ENCODE assay signal across 23 cellular contexts in genomic region chr3:185534511-185534910, GRCh38. TPM values are rescaled to one million over a fixed set of nuclear protein-coding genes. Genes with fewer than 3 reads are reported as not detected.
A peak's percentile ranks its signal among the peaks of the same experiment; 100 is the strongest.
DNase-seq lines count a peak whose midpoint lies in the region; ATAC-seq and TF ChIP-seq lines count a peak whose summit lies in the region.
"Had no signal": no experiment of that assay in that cellular context is flagged by ENCODE, and none has a peak within 500 bp of the region (broad histone marks: within the 10 kb centered on the region; RNA-seq: fewer than 3 reads in every experiment).

No MANE protein-coding gene starts in this region.

- DNase-seq in DMS 273 (lab: John Stamatoyannopoulos, UW; ENCODE audit: unreplicated experiment) (peak; percentile 36), DMS 273 treated with DMSO at 0.1 percent for 48 hours (lab: John Stamatoyannopoulos, UW) (no peak), fibroblast of mammary gland (ENCODE audit: low read depth) (peak; percentile 22), neural progenitor cell (ENCODE audit: low spot score) (no peak), amygdala (lab: John Stamatoyannopoulos, UW) (no peak), DMS79 (lab: John Stamatoyannopoulos, UW) (no peak)
- DNase-seq in natural killer cell treated with Interleukin-12 subunit alpha and Interleukin-12 subunit beta and Interleukin-15 and Interleukin-18, amount 100 ng/mL, for 72 hours (ENCODE audit: low spot score), result no peak
- DNase-seq: ACHN; CD4-positive, alpha-beta memory T cell; DMS53; GOT3; HCEC 1CT; KG1; NCI-H1092; NCI-H1436; NCI-H187 treated with DMSO at 0.1 percent for 48 hours; NCI-H2107; NK-92 treated with Interleukin-12 subunit alpha and Interleukin-12 subunit beta, amount 100 ng/mL, for 24 hours; SJCRH30 had no signal

- H3K4me1 Mint-ChIP-seq in neural progenitor cell, result peaks cover 14% of the 10 kb centered on the region
- H3K4me1 Mint-ChIP-seq in natural killer cell treated with Interleukin-12 subunit alpha and Interleukin-12 subunit beta and Interleukin-15 and Interleukin-18, amount 100 ng/mL, for 72 hours (ENCODE audit: low read depth in 2 of 2), result peaks cover 5 to 9% of the 10 kb centered on the region in 2 donors

- no peaks in the 10 kb centered on the region for H3K79me2 ChIP-seq in neural progenitor cell (ENCODE audit: low read depth)

- H3K4me3 Mint-ChIP-seq in neural progenitor cell, result no peak overlapping the region
- H3K4me3 Mint-ChIP-seq in natural killer cell treated with Interleukin-12 subunit alpha and Interleukin-12 subunit beta and Interleukin-15 and Interleukin-18, amount 100 ng/mL, for 72 hours, result no peak overlapping the region
- H3K4me3 Mint-ChIP-seq: CD4-positive, alpha-beta memory T cell had no signal

- H3K9me3 Mint-ChIP-seq in neural progenitor cell, result no peaks in the 10 kb centered on the region
- no peaks in the 10 kb centered on the region for H3K9me3 Mint-ChIP-seq in natural killer cell treated with Interleukin-12 subunit alpha and Interleukin-12 subunit beta and Interleukin-15 and Interleukin-18, amount 100 ng/mL, for 72 hours
- H3K9me3 Mint-ChIP-seq: CD4-positive, alpha-beta memory T cell had no signal

- H3K27me3 Mint-ChIP-seq in neural progenitor cell (ENCODE audit: insufficient read depth, low read depth), result peaks cover 2% of the 10 kb centered on the region
- peaks cover 0 to 4% of the 10 kb centered on the region in 2 donors for H3K27me3 Mint-ChIP-seq in natural killer cell treated with Interleukin-12 subunit alpha and Interleukin-12 subunit beta and Interleukin-15 and Interleukin-18, amount 100 ng/mL, for 72 hours

- ATAC-seq in GM19397 (IDR thresholded peaks at IDR 0.05; ENCODE audit: unreplicated experiment), result no peak
- ATAC-seq in natural killer cell treated with Interleukin-12 subunit alpha and Interleukin-12 subunit beta and Interleukin-15 and Interleukin-18, amount 100 ng/mL, for 72 hours, result no peak

- no peak overlapping the region for H3K4me2 ChIP-seq in neural progenitor cell
- H3K4me2 ChIP-seq: BLaER1 treated with 17β-estradiol and CSF1 and Interleukin-3, amounts not matched to agents 10 nM and 100 nM had no signal

- no peak overlapping the region for H3K27ac ChIP-seq in neural progenitor cell
- H3K27ac ChIP-seq: 22Rv1, Peyer's patch, SJCRH30 had no signal

- H3K36me3 ChIP-seq in neural progenitor cell, result no peaks in the 10 kb centered on the region
- H3K36me3 ChIP-seq: BLaER1 treated with 17β-estradiol and CSF1 and Interleukin-3, amounts not matched to agents 10 nM and 100 nM; Peyer's patch; SJCRH30 had no signal

- H3F3A ChIP-seq in neural progenitor cell (ENCODE audit: low read depth), result no peaks in the 10 kb centered on the region

- H3K4me3 ChIP-seq in fibroblast of mammary gland (ENCODE audit: control insufficient read depth, low read depth, low read length), result no peak overlapping the region
- H3K4me3 ChIP-seq in neural progenitor cell, result no peak overlapping the region
- H3K4me3 ChIP-seq: BLaER1 treated with 17β-estradiol and CSF1 and Interleukin-3, amounts not matched to agents 10 nM and 100 nM; Peyer's patch; SJCRH30 had no signal

- H3K9me3 ChIP-seq in neural progenitor cell (ENCODE audit: low read depth), result no peaks in the 10 kb centered on the region
- H3K9me3 ChIP-seq: BLaER1 treated with 17β-estradiol and CSF1 and Interleukin-3, amounts not matched to agents 10 nM and 100 nM; Peyer's patch; SJCRH30 had no signal

- H3K9ac ChIP-seq in neural progenitor cell, result no peak overlapping the region
- H3K9ac ChIP-seq: BLaER1 treated with 17β-estradiol and CSF1 and Interleukin-3, amounts not matched to agents 10 nM and 100 nM had no signal

- no peaks in the 10 kb centered on the region for H4K20me1 ChIP-seq in neural progenitor cell (ENCODE audit: low read depth)
- H4K20me1 ChIP-seq: BLaER1 treated with 17β-estradiol and CSF1 and Interleukin-3, amounts not matched to agents 10 nM and 100 nM had no signal

- H3K27ac Mint-ChIP-seq in neural progenitor cell, result peak overlapping the region; percentile 4
- no peak overlapping the region for H3K27ac Mint-ChIP-seq in natural killer cell treated with Interleukin-12 subunit alpha and Interleukin-12 subunit beta and Interleukin-15 and Interleukin-18, amount 100 ng/mL, for 72 hours
- H3K27ac Mint-ChIP-seq: CD4-positive, alpha-beta memory T cell had no signal

- no peak overlapping the region for H2AFZ ChIP-seq in neural progenitor cell (replicated peaks)

- no peaks in the 10 kb centered on the region for H3K36me3 Mint-ChIP-seq in neural progenitor cell
- no peaks in the 10 kb centered on the region for H3K36me3 Mint-ChIP-seq in natural killer cell treated with Interleukin-12 subunit alpha and Interleukin-12 subunit beta and Interleukin-15 and Interleukin-18, amount 100 ng/mL, for 72 hours
- H3K36me3 Mint-ChIP-seq: CD4-positive, alpha-beta memory T cell had no signal

- H3K27me3 ChIP-seq in neural progenitor cell, result no peaks in the 10 kb centered on the region
- H3K27me3 ChIP-seq: BLaER1 treated with 17β-estradiol and CSF1 and Interleukin-3, amounts not matched to agents 10 nM and 100 nM; Peyer's patch; SJCRH30 had no signal

- TF ChIP-seq CTCF in fibroblast of mammary gland (conservative IDR thresholded peaks at IDR 0.05; ENCODE audit: control insufficient read depth, insufficient read depth, low read depth, low read length) (no peak), neural progenitor cell (IDR thresholded peaks at IDR 0.05) (no peak)

- H3K4me1 ChIP-seq in neural progenitor cell, result peaks cover 7% of the 10 kb centered on the region
- H3K4me1 ChIP-seq: Peyer's patch, SJCRH30 had no signal

RNA-seq across cellular contexts. Expression of gene LIPH, which starts 17.9 kb away (rescaled TPM):
- total RNA-seq in neural progenitor cell (ENCODE audit: low replicate concordance), result 0.03 TPM in 1 of 2 replicates, not detected in the other
- not detected for total RNA-seq in natural killer cell treated with Interleukin-12 subunit alpha and Interleukin-12 subunit beta and Interleukin-15 and Interleukin-18, amount 100 ng/mL, for 72 hours
- total RNA-seq: CD4-positive, alpha-beta memory T cell had no signal

RNA-seq across cellular contexts. Expression of gene TMEM41A, which starts 35.7 kb away (rescaled TPM):
- 10.6 and 11.8 TPM in 2 replicates for total RNA-seq in neural progenitor cell (ENCODE audit: low replicate concordance)
- 10 to 100 TPM; 24.9 to 33.2 TPM for total RNA-seq in natural killer cell treated with Interleukin-12 subunit alpha and Interleukin-12 subunit beta and Interleukin-15 and Interleukin-18, amount 100 ng/mL, for 72 hours

RNA-seq across cellular contexts. Expression of gene SENP2, which starts 51.6 kb away (rescaled TPM):
- 46.5 and 48.4 TPM in 2 replicates for total RNA-seq in neural progenitor cell (ENCODE audit: low replicate concordance)
- total RNA-seq in natural killer cell treated with Interleukin-12 subunit alpha and Interleukin-12 subunit beta and Interleukin-15 and Interleukin-18, amount 100 ng/mL, for 72 hours, result 10 to 100 TPM; 41.2 to 47.1 TPM

Comparison
In these comparisons a context has a peak if more than half of its experiments do, and no peak if none do; other contexts are left out.
1. DNase-seq: peak in DMS 273 (single experiment) and fibroblast of mammary gland (single experiment); none in DMS 273 treated with DMSO at 0.1 percent for 48 hours (single experiment), neural progenitor cell (single experiment), amygdala (0 of 56), DMS79 (single experiment) and natural killer cell treated with Interleukin-12 subunit alpha and Interleukin-12 subunit beta and Interleukin-15 and Interleukin-18, amount 100 ng/mL, for 72 hours (single experiment).